In genomic region chr10:4064489-4064888, GRCh38 we compare ENCODE assay signal across 23 cellular contexts.
A peak's percentile ranks its signal among the peaks of the same experiment; 100 is the strongest.
DNase-seq lines count a peak whose midpoint lies in the region; ATAC-seq and TF ChIP-seq lines count a peak whose summit lies in the region.
"Had no signal": no experiment of that assay in that cellular context is flagged by ENCODE, and none has a peak within 500 bp of the region (broad histone marks: within the 10 kb centered on the region; RNA-seq: fewer than 3 reads in every experiment).

No MANE protein-coding gene starts in this region.

- H3K27me3 Mint-ChIP-seq in T-helper 17 cell: no peaks in the 10 kb centered on the region
- H3K27me3 Mint-ChIP-seq in osteocyte (ENCODE audit: unreplicated experiment): no peaks in the 10 kb centered on the region
- H3K27me3 Mint-ChIP-seq: CD4-positive, alpha-beta T cell had no signal

- DNase-seq in T-helper 17 cell (no peak), trophoblast cell (no peak), osteocyte (ENCODE audit: extremely low spot score, unreplicated experiment) (no peak), PC-3 (no peak), anterior cingulate cortex (lab: John Stamatoyannopoulos, UW) (no peak)
- DNase-seq: 8988T; ACHN; AML-193; BE2C; CD4-positive, alpha-beta T cell; CD8-positive, alpha-beta memory T cell; DMS 273 treated with DMSO at 0.1 percent for 48 hours; DMS79; EL; GDM1; GM23248; H7; HCEC 1CT had no signal

- BruUV-seq in PC-3 (replicated peaks; lab: Mats Ljungman, UMichigan): no TSS peak

- no peaks in the 10 kb centered on the region for H4K20me1 ChIP-seq in PC-3 (ENCODE audit: low read length)
- H4K20me1 ChIP-seq: BLaER1 treated with 17β-estradiol and CSF1 and Interleukin-3, amounts not matched to agents 10 nM and 100 nM had no signal

- WGBS in trophoblast cell (ENCODE audit: extremely low coverage, insufficient coverage, insufficient read length): no CpG with 5 or more reads among the region's 6 CpGs

- H4K91ac ChIP-seq in trophoblast cell (ENCODE audit: low read depth, low read length): peak overlapping the region; percentile 56

- H3K36me3 Mint-ChIP-seq in T-helper 17 cell (ENCODE audit: low read depth) (no peaks in the 10 kb centered on the region), osteocyte (ENCODE audit: unreplicated experiment) (no peaks in the 10 kb centered on the region)
- H3K36me3 Mint-ChIP-seq: CD14-positive monocyte; CD8-positive, alpha-beta memory T cell had no signal

- H3K9me3 ChIP-seq in HEK293 (ENCODE audit: control insufficient read depth, insufficient read depth, low read depth, low read length) (no peaks in the 10 kb centered on the region), T-helper 17 cell (ENCODE audit: control insufficient read depth, low read length, poor library complexity, severe bottlenecking) (no peaks in the 10 kb centered on the region), trophoblast cell (ENCODE audit: insufficient read depth, low read depth, low read length) (no peaks in the 10 kb centered on the region), PC-3 (ENCODE audit: low read length) (no peaks in the 10 kb centered on the region)
- H3K9me3 ChIP-seq: A549; BE2C; BLaER1 treated with 17β-estradiol and CSF1 and Interleukin-3, amounts not matched to agents 10 nM and 100 nM had no signal

- no peak overlapping the region for H3K4me3 Mint-ChIP-seq in T-helper 17 cell
- H3K4me3 Mint-ChIP-seq in osteocyte (ENCODE audit: unreplicated experiment): no peak overlapping the region
- H3K4me3 Mint-ChIP-seq: CD14-positive monocyte; CD4-positive, alpha-beta T cell; CD8-positive, alpha-beta memory T cell had no signal

- no peak for ATAC-seq in T-helper 17 cell
- no peak for ATAC-seq in PC-3
- ATAC-seq: A549, GM12878 had no signal

- H3K14ac ChIP-seq in trophoblast cell (ENCODE audit: low read length): no peak overlapping the region

- H3F3A ChIP-seq in PC-3 (ENCODE audit: low read length, unreplicated experiment): no peaks in the 10 kb centered on the region

- H4K8ac ChIP-seq in trophoblast cell (ENCODE audit: low read depth, low read length): no peak overlapping the region

- CTCF ChIA-PET in HEK293 (lab: Yijun Ruan, JAX) (no interaction called here), PC-3 (lab: Charles Lee) (no interaction called here)

- H2AFZ ChIP-seq in trophoblast cell (ENCODE audit: insufficient read depth, low read length, poor library complexity): no peak overlapping the region
- H2AFZ ChIP-seq in PC-3 (ENCODE audit: low read length): no peak overlapping the region
- H2AFZ ChIP-seq: GM23248 had no signal

- H3K27me3 ChIP-seq in trophoblast cell (ENCODE audit: insufficient read depth, low read length): no peaks in the 10 kb centered on the region
- H3K27me3 ChIP-seq in PC-3 (ENCODE audit: low read length): no peaks in the 10 kb centered on the region
- H3K27me3 ChIP-seq: BE2C; BLaER1 treated with 17β-estradiol and CSF1 and Interleukin-3, amounts not matched to agents 10 nM and 100 nM had no signal

- POLR2A ChIA-PET in HEK293 (lab: Yijun Ruan, JAX) (no interaction called here), PC-3 (lab: Charles Lee; ENCODE audit: unreplicated experiment) (no interaction called here)

- H3K4me1 ChIP-seq in HEK293 (ENCODE audit: control insufficient read depth, insufficient read depth, low read length): peaks cover 10% of the 10 kb centered on the region
- H3K4me1 ChIP-seq in trophoblast cell (ENCODE audit: control insufficient read depth in 1 of 2, insufficient read depth in 2 of 2, low read length in 2 of 2): peaks cover 28 to 42% of the 10 kb centered on the region in 2 experiments
- H3K4me1 ChIP-seq in PC-3 (ENCODE audit: insufficient read depth, low read length): peaks cover 31% of the 10 kb centered on the region
- H3K4me1 ChIP-seq: BE2C had no signal

- H2AK5ac ChIP-seq in trophoblast cell (ENCODE audit: low read length): no peak overlapping the region

- H3K4me1 Mint-ChIP-seq in T-helper 17 cell (peaks cover 14% of the 10 kb centered on the region), osteocyte (ENCODE audit: unreplicated experiment) (peaks cover 7% of the 10 kb centered on the region)

- H3K27ac ChIP-seq in HEK293 (ENCODE audit: extremely low read depth, low read depth, low read length): no peak overlapping the region
- no peak overlapping the region for H3K27ac ChIP-seq in trophoblast cell (ENCODE audit: low read depth, low read length)
- H3K27ac ChIP-seq in PC-3 (ENCODE audit: low read length): no peak overlapping the region
- H3K27ac ChIP-seq: A549; BLaER1 treated with 17β-estradiol and CSF1 and Interleukin-3, amounts not matched to agents 10 nM and 100 nM; GM23248 had no signal

- peaks cover 24% of the 10 kb centered on the region for H3K79me1 ChIP-seq in trophoblast cell (ENCODE audit: low read length)

- intact Hi-C loops in PC-3 (cut with micrococcal nuclease): loop anchor here (10.0 kb wide), 1 partner anchor 870 kb away; no protein-coding TSS in a partner anchor

- H2BK12ac ChIP-seq in trophoblast cell (ENCODE audit: low read length): peak overlapping the region; percentile 50

- no peak overlapping the region for H3K9ac ChIP-seq in trophoblast cell (ENCODE audit: low read length)
- no peak overlapping the region for H3K9ac ChIP-seq in PC-3 (ENCODE audit: low read length)
- H3K9ac ChIP-seq: BLaER1 treated with 17β-estradiol and CSF1 and Interleukin-3, amounts not matched to agents 10 nM and 100 nM; GM23248 had no signal

- H3K23ac ChIP-seq in trophoblast cell (ENCODE audit: low read length): no peak overlapping the region

- no peak overlapping the region for H4K12ac ChIP-seq in trophoblast cell (ENCODE audit: low read depth, low read length)

- peak overlapping the region; percentile 35 for H2BK120ac ChIP-seq in trophoblast cell (ENCODE audit: insufficient read depth, low read length, poor library complexity)

- no peak for TF ChIP-seq CTCF in HEK293 (tag by site-specific recombination; IDR thresholded peaks at IDR 0.05)
- TF ChIP-seq CTCF in osteocyte (IDR thresholded peaks at IDR 0.05): no peak
- no peak for TF ChIP-seq CTCF in PC-3 (conservative IDR thresholded peaks at IDR 0.05; ENCODE audit: low read depth, low read length)

- no peak overlapping the region for H3K4ac ChIP-seq in trophoblast cell (ENCODE audit: low read depth, low read length)

- H3K27ac Mint-ChIP-seq in T-helper 17 cell: peak overlapping the region; percentile 80
- H3K27ac Mint-ChIP-seq in osteocyte (ENCODE audit: unreplicated experiment): no peak overlapping the region
- H3K27ac Mint-ChIP-seq: CD14-positive monocyte; CD4-positive, alpha-beta T cell had no signal

- H3K18ac ChIP-seq in trophoblast cell (ENCODE audit: low read length): no peak overlapping the region

- H3K4me2 ChIP-seq in trophoblast cell (ENCODE audit: low read length) (no peak overlapping the region), PC-3 (ENCODE audit: low read length) (no peak overlapping the region)
- H3K4me2 ChIP-seq: A549 had no signal

- H2BK5ac ChIP-seq in trophoblast cell (ENCODE audit: low read depth, low read length, poor library complexity): no peak overlapping the region

- H3K9me2 ChIP-seq in PC-3 (replicated peaks; ENCODE audit: low read length): no peaks in the 10 kb centered on the region

- H3K9me3 Mint-ChIP-seq in osteocyte (ENCODE audit: unreplicated experiment): no peaks in the 10 kb centered on the region
- H3K9me3 Mint-ChIP-seq: CD4-positive, alpha-beta T cell; CD8-positive, alpha-beta memory T cell had no signal

- H3K4me3 ChIP-seq in HEK293 (ENCODE audit: low read depth, low read length) (no peak overlapping the region), trophoblast cell (ENCODE audit: low read depth, low read length) (no peak overlapping the region), PC-3 (ENCODE audit: low read length) (no peak overlapping the region)
- H3K4me3 ChIP-seq: A549; BLaER1 treated with 17β-estradiol and CSF1 and Interleukin-3, amounts not matched to agents 10 nM and 100 nM; GM12878; GM23248 had no signal

- H3K36me3 ChIP-seq in HEK293 (ENCODE audit: control insufficient read depth in 2 of 2, insufficient read depth in 1 of 2, low read length in 2 of 2) (no peaks in the 10 kb centered on the region), trophoblast cell (ENCODE audit: control insufficient read depth in 1 of 2, insufficient read depth in 2 of 2, low read length in 2 of 2) (no peaks in the 10 kb centered on the region), PC-3 (ENCODE audit: low read depth, low read length) (no peaks in the 10 kb centered on the region)
- H3K36me3 ChIP-seq: BE2C; BLaER1 treated with 17β-estradiol and CSF1 and Interleukin-3, amounts not matched to agents 10 nM and 100 nM had no signal

- H3K79me2 ChIP-seq in trophoblast cell (ENCODE audit: control insufficient read depth, insufficient read depth, low read length, poor library complexity) (no peaks in the 10 kb centered on the region), PC-3 (ENCODE audit: low read length) (no peaks in the 10 kb centered on the region)

TF ChIP-seq in HEK293, 187 proteins besides CTCF, POLR2A, EP300 and RAD21:
- TF ChIP-seq ZNF366 (tag by site-specific recombination; conservative IDR thresholded peaks at IDR 0.05) (peak; percentile 77), BCL11A (tag by site-specific recombination; IDR thresholded peaks at IDR 0.05; ENCODE audit: low read depth) (no peak)
